ENCODE assay signal across 8 cellular contexts in genomic region chr1:165376041-165376810, GRCh38. TPM values are rescaled to one million over a fixed set of nuclear protein-coding genes. Genes with fewer than 3 reads are reported as not detected.
A peak's percentile ranks its signal among the peaks of the same experiment; 100 is the strongest.
DNase-seq lines count a peak whose midpoint lies in the region; ATAC-seq and TF ChIP-seq lines count a peak whose summit lies in the region.

No MANE protein-coding gene starts in this region.

- peak; percentile 68 for ATAC-seq in GM21529 (IDR thresholded peaks at IDR 0.05; ENCODE audit: unreplicated experiment)
- ATAC-seq in Right ventricle myocardium superior (ENCODE audit: poor library complexity) = peak; percentile 93
- ATAC-seq in HG03025 (IDR thresholded peaks at IDR 0.05; ENCODE audit: low FRiP score, unreplicated experiment) = no peak
- no peak for ATAC-seq in GM19467 (IDR thresholded peaks at IDR 0.05; ENCODE audit: unreplicated experiment)

- peak overlapping the region; percentile 85 for H2AFZ ChIP-seq in osteoblast (ENCODE audit: low read length)

- H3K9ac ChIP-seq in adipocyte (ENCODE audit: low read length) = peak overlapping the region; percentile 74

- H3K4me3 ChIP-seq in adipocyte (ENCODE audit: low read length) (peak overlapping the region; percentile 72), osteoblast (ENCODE audit: insufficient read depth, low read length) (peak overlapping the region; percentile 64)

- peak; percentile 86 for DNase-seq in Ammon's horn (ENCODE audit: low spot score)
- DNase-seq in NCI-H2227 (lab: John Stamatoyannopoulos, UW; ENCODE audit: unreplicated experiment) = peak; percentile 78
- peak; percentile 77 for DNase-seq in adipocyte (ENCODE audit: low read depth)
- peak; percentile 92 for DNase-seq in Right ventricle myocardium superior
- peak; percentile 95 for DNase-seq in osteoblast (ENCODE audit: insufficient read length, low spot score, missing footprints)

- H3K4me2 ChIP-seq in osteoblast (ENCODE audit: insufficient read depth, low read length) = peak overlapping the region; percentile 81

- H3K36me3 ChIP-seq in adipocyte (ENCODE audit: control insufficient read depth, insufficient read depth, low read length, severe bottlenecking) = no peaks in the 10 kb centered on the region
- H3K36me3 ChIP-seq in osteoblast (ENCODE audit: insufficient read depth, low read length) = no peaks in the 10 kb centered on the region

- TF ChIP-seq CTCF in osteoblast (IDR thresholded peaks at IDR 0.05; ENCODE audit: extremely low read depth, low read depth, low read length) = no peak

- peaks cover 25% of the 10 kb centered on the region for H3K4me1 ChIP-seq in adipocyte (ENCODE audit: control insufficient read depth, insufficient read depth, low read length)
- peaks cover 14% of the 10 kb centered on the region for H3K4me1 ChIP-seq in osteoblast (ENCODE audit: insufficient read depth, low read length)

- intact Hi-C loops in Right ventricle myocardium superior (cut with DNase I) = no loop called here

- H4K20me1 ChIP-seq in osteoblast (ENCODE audit: insufficient read depth, low read length) = no peaks in the 10 kb centered on the region

- H3K9me3 ChIP-seq in adipocyte (ENCODE audit: control insufficient read depth, low read length) = no peaks in the 10 kb centered on the region
- no peaks in the 10 kb centered on the region for H3K9me3 ChIP-seq in osteoblast (ENCODE audit: low read depth, low read length)

- peak overlapping the region; percentile 53 for H3K27ac ChIP-seq in osteoblast (ENCODE audit: low read depth, low read length)

- no peaks in the 10 kb centered on the region for H3K79me2 ChIP-seq in osteoblast (ENCODE audit: insufficient read depth, low read length)

- H3K27me3 ChIP-seq in adipocyte (replicated peaks; ENCODE audit: control insufficient read depth, insufficient read depth, low read length) (peaks cover 3% of the 10 kb centered on the region), osteoblast (ENCODE audit: insufficient read depth, low read length) (peaks cover 27% of the 10 kb centered on the region)

RNA-seq across cellular contexts. Expression of gene LMX1A, which starts 19.7 kb away (rescaled TPM):
- total RNA-seq in Right ventricle myocardium superior = not detected
- total RNA-seq in osteoblast = not detected in 2 replicates

Comparison
In these comparisons a context has a peak if more than half of its experiments do, and no peak if none do; other contexts are left out.
1. ATAC-seq: peak in GM21529 (single experiment) and Right ventricle myocardium superior (single experiment); none in HG03025 (single experiment) and GM19467 (single experiment).
2. Peak in every context shown above with its lines, with median percentiles within 50 percentile points of each other: DNase-seq.